In the genomic region with DNA sequence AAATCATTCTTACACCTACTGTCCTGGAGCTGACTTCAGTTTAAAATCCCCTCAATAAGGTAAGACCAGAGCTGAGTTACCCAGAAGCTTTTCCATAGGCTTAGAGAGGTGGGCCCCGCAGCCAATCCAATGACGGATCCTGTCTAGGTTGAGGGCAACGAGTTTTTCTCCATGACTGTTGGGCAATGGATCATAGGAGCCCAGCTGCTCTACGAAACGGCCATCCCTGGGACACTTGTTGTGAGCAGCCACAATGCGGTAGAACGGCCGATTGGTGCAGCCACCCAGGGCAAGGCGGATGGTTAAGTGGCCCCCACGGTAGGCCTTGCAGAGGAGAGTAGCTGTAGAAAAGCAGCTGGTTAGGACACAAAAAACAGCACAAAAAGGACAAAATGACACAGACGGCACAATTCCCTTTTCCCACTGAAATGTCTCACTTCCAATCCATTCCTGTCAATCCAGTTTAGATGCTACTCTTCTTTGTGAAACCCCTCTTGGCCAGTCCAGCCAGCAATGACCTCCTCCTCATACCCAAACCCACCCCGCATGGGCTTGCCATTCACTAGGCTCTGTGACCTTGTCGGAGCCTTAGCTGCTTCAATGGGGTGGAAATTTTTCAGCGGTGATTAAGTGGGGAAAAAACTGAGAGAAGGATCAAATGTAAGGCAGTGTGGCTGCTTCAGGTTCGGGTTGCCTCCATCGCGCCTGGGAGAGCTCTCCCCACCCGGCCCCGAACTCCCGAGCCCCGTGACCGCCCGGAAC, we compare ENCODE assay signal across 8 cellular contexts. TPM values are rescaled to one million over a fixed set of nuclear protein-coding genes. Genes with fewer than 3 reads are reported as not detected.
DNase-seq lines count a peak whose midpoint lies in the region; ATAC-seq and TF ChIP-seq lines count a peak whose summit lies in the region.

No MANE protein-coding gene starts in this region.

- WGBS in esophagus, 2 donors = 12 to 14% methylated on average over 23 of the region's 23 CpGs

- H3K27me3 Mint-ChIP-seq in T-helper 17 cell = no peaks in the 10 kb centered on the region
- no peaks in the 10 kb centered on the region for H3K27me3 Mint-ChIP-seq in neural crest cell (ENCODE audit: low read depth)

- no peak for TF ChIP-seq CTCF in neural crest cell (conservative IDR thresholded peaks at IDR 0.05)

- no peaks in the 10 kb centered on the region for H3K9me3 Mint-ChIP-seq in neural crest cell

- peaks cover 4 to 5% of the 10 kb centered on the region in 2 donors for H3K4me1 ChIP-seq in esophagus (ENCODE audit: control insufficient read depth in 2 of 2, insufficient read depth in 2 of 2, low read length in 1 of 2)

- peaks cover 0 to 4% of the 10 kb centered on the region in 2 donors for H3K36me3 ChIP-seq in esophagus (ENCODE audit: control insufficient read depth in 2 of 2, insufficient read depth in 2 of 2, low read length in 1 of 2)

- H3K9me3 ChIP-seq in T-helper 17 cell (ENCODE audit: control insufficient read depth, low read length, poor library complexity, severe bottlenecking) (no peaks in the 10 kb centered on the region), esophagus (ENCODE audit: control insufficient read depth in 2 of 2, insufficient read depth in 1 of 2, low read depth in 1 of 2, low read length in 1 of 2) (no peaks in the 10 kb centered on the region)

- H3K27ac Mint-ChIP-seq in T-helper 17 cell (peak overlapping the region; percentile 95), neural crest cell (ENCODE audit: unreplicated experiment) (peak overlapping the region; percentile 97)

- peak; percentile 34 for DNase-seq in ELR (ENCODE audit: low read depth)
- no peak for DNase-seq in T-helper 17 cell
- DNase-seq in neural crest cell (ENCODE audit: low read depth, low spot score) = no peak
- DNase-seq in SW 1271 (lab: John Stamatoyannopoulos, UW) = no peak
- DNase-seq in H4 (ENCODE audit: low spot score) = no peak

- peak overlapping the region; percentile 95 for H3K4me3 Mint-ChIP-seq in T-helper 17 cell
- H3K4me3 Mint-ChIP-seq in neural crest cell = peak overlapping the region; percentile 99

- peaks cover 4% of the 10 kb centered on the region for H3K36me3 Mint-ChIP-seq in T-helper 17 cell (ENCODE audit: low read depth)
- peaks cover 3% of the 10 kb centered on the region for H3K36me3 Mint-ChIP-seq in neural crest cell (ENCODE audit: low read depth)

- H3K27me3 ChIP-seq in esophagus (ENCODE audit: control insufficient read depth in 1 of 2, insufficient read depth in 2 of 2, low read length in 2 of 2) = no peaks in the 10 kb centered on the region

- ATAC-seq in HG02588 (IDR thresholded peaks at IDR 0.05; ENCODE audit: unreplicated experiment) (peak; percentile 8), T-helper 17 cell (peak; percentile 53), HG02623 (IDR thresholded peaks at IDR 0.05; ENCODE audit: unreplicated experiment) (no peak)

- H3K4me3 ChIP-seq in esophagus (ENCODE audit: low read depth in 1 of 2, low read length in 2 of 2) = peak overlapping the region; percentile 72 to 83

- peak overlapping the region; percentile 93 to 95 for H3K27ac ChIP-seq in esophagus (ENCODE audit: low read depth in 2 of 2, low read length in 1 of 2)

- H3K4me1 Mint-ChIP-seq in T-helper 17 cell (peaks cover 28% of the 10 kb centered on the region), neural crest cell (peaks cover 49% of the 10 kb centered on the region)

RNA-seq across cellular contexts. Expression of a gene that starts 0.6 kb away (rescaled TPM):
- total RNA-seq in T-helper 17 cell = 10 to 100 TPM; 32.0 to 34.4 TPM
- polyA plus RNA-seq in esophagus = 10 to 100 TPM; 41.7 to 60.3 TPM
- 105 and 106 TPM in 2 replicates for total RNA-seq in neural crest cell
- total RNA-seq in H4 (2014; rRNA removed; shearing (Covaris generic)) = 57.6 and 71.6 TPM in 2 replicates

RNA-seq across cellular contexts. Expression of a gene that starts 4.8 kb away (rescaled TPM):
- 10 to 100 TPM; 16.2 to 21.4 TPM for total RNA-seq in T-helper 17 cell
- 10 to 100 TPM; 13.7 to 19.0 TPM for polyA plus RNA-seq in esophagus
- total RNA-seq in neural crest cell = 73.9 and 74.8 TPM in 2 replicates
- 73.3 and 80.1 TPM in 2 replicates for total RNA-seq in H4 (2014; rRNA removed; shearing (Covaris generic))
